ENCODE assay signal across 9 cellular contexts in the genomic region with DNA sequence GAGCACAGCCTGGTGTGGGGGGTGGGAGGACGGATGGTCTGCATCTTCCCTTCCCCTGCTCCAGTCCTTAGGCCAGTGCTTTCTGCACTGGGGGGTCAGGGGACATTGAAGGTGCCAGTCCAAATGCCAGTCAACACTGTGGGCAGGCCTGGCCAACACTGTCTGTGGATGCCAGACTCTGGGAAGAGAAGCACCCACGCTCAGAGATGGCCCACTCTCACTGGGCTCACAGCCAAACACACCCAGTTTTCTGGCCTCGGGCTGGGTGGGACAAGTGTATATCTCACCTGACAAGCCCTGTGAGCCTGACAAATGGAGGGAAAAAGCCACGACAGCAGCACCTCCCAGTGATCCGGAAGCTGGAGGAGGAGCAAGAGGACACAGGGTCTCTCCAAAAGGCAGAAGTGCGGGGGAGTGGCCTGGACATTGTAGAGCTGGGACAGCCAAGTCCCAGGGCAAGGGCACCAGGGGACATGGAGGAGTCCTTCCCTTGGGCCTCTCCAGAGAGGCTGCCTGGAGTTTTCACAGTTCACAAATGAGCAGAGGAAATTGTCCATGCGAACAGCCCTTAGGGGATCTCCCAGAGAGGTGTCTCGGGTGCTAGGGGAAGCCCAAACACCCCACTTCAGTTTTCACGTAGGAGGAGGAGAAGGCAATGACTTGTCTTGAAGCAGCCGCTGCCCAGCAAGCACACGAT.
DNase-seq lines count a peak whose midpoint lies in the region; ATAC-seq and TF ChIP-seq lines count a peak whose summit lies in the region.
"Had no signal": no experiment of that assay in that cellular context is flagged by ENCODE, and none has a peak within 500 bp of the region (broad histone marks: within the 10 kb centered on the region; RNA-seq: fewer than 3 reads in every experiment).

No MANE protein-coding gene starts in this region.

- ATAC-seq in GM18520 (IDR thresholded peaks at IDR 0.05; ENCODE audit: unreplicated experiment) (peak; percentile 80), GM21381 (IDR thresholded peaks at IDR 0.05; ENCODE audit: unreplicated experiment) (peak; percentile 81), HG03378 (IDR thresholded peaks at IDR 0.05; ENCODE audit: unreplicated experiment) (peak; percentile 86), lower lobe of right lung (peak; percentile 8 to 15)

- H3K4me1 ChIP-seq in lower lobe of right lung = peaks cover 12% of the 10 kb centered on the region

- H3K36me3 ChIP-seq in lower lobe of right lung = no peaks in the 10 kb centered on the region

- no peak for TF ChIP-seq CTCF in lower lobe of right lung (IDR thresholded peaks at IDR 0.05)
- TF ChIP-seq CTCF in dorsolateral prefrontal cortex (IDR thresholded peaks at IDR 0.05 in 54 of 56, conservative IDR thresholded peaks at IDR 0.05 in 2 of 56; ENCODE audit: low read depth in 1 of 56, partially characterized antibody in 56 of 56) = no peak

- no peak for DNase-seq in lower lobe of right lung
- DNase-seq in NK-92 (lab: John Stamatoyannopoulos, UW; ENCODE audit: unreplicated experiment) = no peak
- DNase-seq in dedifferentiated amniotic fluid mesenchymal stem cell (ENCODE audit: extremely low spot score) = no peak
- DNase-seq in dorsolateral prefrontal cortex = no peak
- no peak for DNase-seq in NCI-H2107 treated with DMSO at 0.1 percent for 48 hours (lab: John Stamatoyannopoulos, UW; ENCODE audit: unreplicated experiment)
- DNase-seq: T-helper 9 cell had no signal

- no peak overlapping the region for H3K27ac ChIP-seq in lower lobe of right lung
- no peak overlapping the region for H3K27ac ChIP-seq in dorsolateral prefrontal cortex

- no peaks in the 10 kb centered on the region for H3K9me3 ChIP-seq in lower lobe of right lung

- H3K27me3 ChIP-seq in lower lobe of right lung (ENCODE audit: low read depth) = no peaks in the 10 kb centered on the region
- peaks cover 0 to 5% (median 0%) of the 10 kb centered on the region in 45 donors for H3K27me3 ChIP-seq in dorsolateral prefrontal cortex

- H3K4me3 ChIP-seq in lower lobe of right lung = no peak overlapping the region
- no peak overlapping the region for H3K4me3 ChIP-seq in dorsolateral prefrontal cortex

- intact Hi-C loops in lower lobe of right lung (cut with DNase I) = no loop called here
- intact Hi-C loops in dorsolateral prefrontal cortex (cut with DNase I) = no loop called here

Comparison
In these comparisons a context has a peak if more than half of its experiments do, and no peak if none do; other contexts are left out.
1. ATAC-seq: peak in every context shown above with its lines; median percentile 86 in HG03378; 81 in GM21381; 80 in GM18520; 12 in lower lobe of right lung.